Comparison of ENCODE assay signal across 11 cellular contexts in the genomic region with DNA sequence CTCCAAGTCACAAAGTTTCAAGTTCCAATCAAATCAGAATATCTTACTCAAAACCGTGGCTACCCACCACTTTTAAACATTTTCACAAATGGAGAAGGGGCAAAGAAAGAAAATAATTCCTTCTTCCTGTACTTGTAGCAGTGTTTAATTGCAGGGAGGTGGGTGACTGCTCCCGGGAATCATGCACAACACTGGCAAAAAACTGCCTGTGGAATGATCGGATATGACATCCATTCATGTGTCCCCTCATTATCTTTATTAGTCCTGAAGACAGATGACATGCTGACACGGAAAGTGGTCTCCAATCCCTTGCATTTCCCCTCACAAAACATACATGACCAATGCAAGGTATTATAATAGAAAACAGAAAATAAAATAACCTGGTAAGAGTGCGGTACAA. TPM values are rescaled to one million over a fixed set of nuclear protein-coding genes. Genes with fewer than 3 reads are reported as not detected.
A peak's percentile ranks its signal among the peaks of the same experiment; 100 is the strongest.
DNase-seq lines count a peak whose midpoint lies in the region; ATAC-seq, FAIRE-seq and TF ChIP-seq lines count a peak whose summit lies in the region.
"Had no signal": no experiment of that assay in that cellular context is flagged by ENCODE, and none has a peak within 500 bp of the region (broad histone marks: within the 10 kb centered on the region; RNA-seq: fewer than 3 reads in every experiment).

No MANE protein-coding gene starts in this region.

- POLR2A ChIA-PET in activated naive CD8-positive, alpha-beta T cell treated with anti-CD3 and anti-CD28 coated beads, Interleukin-2, amount 10 ng/mL, durations not matched to agents 7 days and 5 days (lab: Charles Lee), result no interaction called here

- peak overlapping the region; percentile 98 for H3K4me2 ChIP-seq in keratinocyte (ENCODE audit: control insufficient read depth, extremely low read depth, insufficient read depth, low read depth, low read length)

- H3K36me3 Mint-ChIP-seq in activated T-cell treated with anti-CD3 and anti-CD28 coated beads, Interleukin-2, amount 50 U/mL, for 72 hours (ENCODE audit: insufficient read depth in 2 of 2), result peaks cover 3 to 7% of the 10 kb centered on the region in 2 donors
- peaks cover 19% of the 10 kb centered on the region for H3K36me3 Mint-ChIP-seq in activated naive CD8-positive, alpha-beta T cell treated with anti-CD3 and anti-CD28 coated beads, Interleukin-2, amount 10 ng/mL, durations not matched to agents 7 days and 5 days

- dilution Hi-C loops in keratinocyte (cut with MboI; ENCODE audit: extremely low pct_ligation_motif_present, low sequenced_read_pairs), result no loop called here

- H3K9me3 ChIP-seq in keratinocyte (ENCODE audit: control insufficient read depth, low read depth, low read length), result no peaks in the 10 kb centered on the region
- H3K9me3 ChIP-seq in thoracic aorta, result no peaks in the 10 kb centered on the region

- peaks cover 60% of the 10 kb centered on the region for H3K4me1 ChIP-seq in keratinocyte (ENCODE audit: control insufficient read depth, extremely low read depth, insufficient read depth, low read length)
- H3K4me1 ChIP-seq in thoracic aorta (ENCODE audit: control insufficient read depth in 1 of 2, low read depth in 2 of 2), result peaks cover 14 to 45% of the 10 kb centered on the region in 2 donors

- DNase-seq in activated T-cell treated with anti-CD3 and anti-CD28 coated beads, Interleukin-2, amount 50 U/mL, for 72 hours, result no peak
- no peak for DNase-seq in activated T-cell treated with anti-CD3 and anti-CD28 coated beads, Interleukin-2, amount 50 U/mL, for 1 hour
- no peak for DNase-seq in activated naive CD8-positive, alpha-beta T cell treated with anti-CD3 and anti-CD28 coated beads, Interleukin-2, amount 10 ng/mL, durations not matched to agents 7 days and 5 days
- DNase-seq in keratinocyte (ENCODE audit: low read depth, low spot score) (no peak), thoracic aorta (ENCODE audit: low spot score) (no peak), H4 (ENCODE audit: low spot score) (no peak), NCI-H1048 (lab: John Stamatoyannopoulos, UW) (no peak)
- no peak for DNase-seq in central memory CD4-positive, alpha-beta T cell
- DNase-seq: amniotic stem cell, NCI-H446 had no signal

- no peaks in the 10 kb centered on the region for H3K9me1 ChIP-seq in keratinocyte (ENCODE audit: control insufficient read depth, extremely low read depth, insufficient read depth, low read length)

- no peak for FAIRE-seq in keratinocyte (lab: Jason Lieb, UNC)

- H3K36me3 ChIP-seq in keratinocyte (ENCODE audit: control insufficient read depth in 2 of 2, extremely low read depth in 1 of 2, insufficient read depth in 2 of 2, low read length in 2 of 2), result no peaks in the 10 kb centered on the region
- H3K36me3 ChIP-seq in thoracic aorta, result no peaks in the 10 kb centered on the region

- H3K27ac ChIP-seq in keratinocyte (ENCODE audit: control insufficient read depth, insufficient read depth, low read length) (peak overlapping the region; percentile 46), thoracic aorta (no peak overlapping the region)
- H3K27ac ChIP-seq: C4-2B had no signal

- H3K79me2 ChIP-seq in keratinocyte (ENCODE audit: control insufficient read depth, insufficient read depth, low read length), result peaks cover 51% of the 10 kb centered on the region

- H2AFZ ChIP-seq in keratinocyte (ENCODE audit: control insufficient read depth, low read length), result no peak overlapping the region

- no peaks in the 10 kb centered on the region for H4K20me1 ChIP-seq in keratinocyte (ENCODE audit: control insufficient read depth, extremely low read depth, insufficient read depth, low read length)

- H3K4me1 Mint-ChIP-seq in activated T-cell treated with anti-CD3 and anti-CD28 coated beads, Interleukin-2, amount 50 U/mL, for 72 hours (ENCODE audit: low read depth), result peaks cover 72% of the 10 kb centered on the region
- peaks cover 53% of the 10 kb centered on the region for H3K4me1 Mint-ChIP-seq in activated naive CD8-positive, alpha-beta T cell treated with anti-CD3 and anti-CD28 coated beads, Interleukin-2, amount 10 ng/mL, durations not matched to agents 7 days and 5 days

- H3K4me3 Mint-ChIP-seq in activated T-cell treated with anti-CD3 and anti-CD28 coated beads, Interleukin-2, amount 50 U/mL, for 72 hours, result peak overlapping the region; percentile 93 to 96
- H3K4me3 Mint-ChIP-seq in activated naive CD8-positive, alpha-beta T cell treated with anti-CD3 and anti-CD28 coated beads, Interleukin-2, amount 10 ng/mL, durations not matched to agents 7 days and 5 days, result peak overlapping the region; percentile 94

- no peak for ATAC-seq in activated T-cell treated with anti-CD3 and anti-CD28 coated beads, Interleukin-2, amount 50 U/mL, for 72 hours (replicated peaks in 1 of 2)
- ATAC-seq in activated naive CD8-positive, alpha-beta T cell treated with anti-CD3 and anti-CD28 coated beads, Interleukin-2, amount 10 ng/mL, durations not matched to agents 7 days and 5 days (ENCODE audit: low read depth), result no peak
- ATAC-seq in thoracic aorta (ENCODE audit: insufficient number of reproducible peaks, low FRiP score, low read depth), result no peak

- peak overlapping the region; percentile 83 for H3K27ac Mint-ChIP-seq in activated T-cell treated with anti-CD3 and anti-CD28 coated beads, Interleukin-2, amount 50 U/mL, for 72 hours
- no peak overlapping the region for H3K27ac Mint-ChIP-seq in activated naive CD8-positive, alpha-beta T cell treated with anti-CD3 and anti-CD28 coated beads, Interleukin-2, amount 10 ng/mL, durations not matched to agents 7 days and 5 days

- H3K9me3 Mint-ChIP-seq in activated T-cell treated with anti-CD3 and anti-CD28 coated beads, Interleukin-2, amount 50 U/mL, for 72 hours, result no peaks in the 10 kb centered on the region
- H3K9me3 Mint-ChIP-seq in activated naive CD8-positive, alpha-beta T cell treated with anti-CD3 and anti-CD28 coated beads, Interleukin-2, amount 10 ng/mL, durations not matched to agents 7 days and 5 days, result peaks cover 2% of the 10 kb centered on the region

- no peaks in the 10 kb centered on the region for H3K27me3 Mint-ChIP-seq in activated T-cell treated with anti-CD3 and anti-CD28 coated beads, Interleukin-2, amount 50 U/mL, for 72 hours (ENCODE audit: low read depth)
- H3K27me3 Mint-ChIP-seq in activated naive CD8-positive, alpha-beta T cell treated with anti-CD3 and anti-CD28 coated beads, Interleukin-2, amount 10 ng/mL, durations not matched to agents 7 days and 5 days, result no peaks in the 10 kb centered on the region

- H3K4me3 ChIP-seq in keratinocyte (ENCODE audit: control insufficient read depth in 2 of 3, extremely low read depth in 1 of 3, insufficient read depth in 2 of 3, low read depth in 1 of 3, low read length in 3 of 3), result peak overlapping the region; percentile 72 to 98 (median 93)
- H3K4me3 ChIP-seq in thoracic aorta, result peak overlapping the region; percentile 87

- TF ChIP-seq CTCF in keratinocyte (optimal IDR thresholded peaks at IDR 0.05 in 1 of 3, IDR thresholded peaks at IDR 0.05 in 1 of 3, conservative IDR thresholded peaks at IDR 0.05 in 1 of 3; ENCODE audit: extremely low read depth in 1 of 3, insufficient read depth in 2 of 3, low read length in 3 of 3) (no peak), thoracic aorta (IDR thresholded peaks at IDR 0.05) (no peak)

- H3K9ac ChIP-seq in keratinocyte (ENCODE audit: control insufficient read depth, extremely low read depth, insufficient read depth, low read length), result peak overlapping the region; percentile 60

- H3K27me3 ChIP-seq in keratinocyte (ENCODE audit: control insufficient read depth, extremely low read depth, insufficient read depth, low read length) (no peaks in the 10 kb centered on the region), thoracic aorta (replicated peaks; ENCODE audit: insufficient read depth) (no peaks in the 10 kb centered on the region)

RNA-seq across cellular contexts. Expression of gene TSPAN5, which starts 2.0 kb away (rescaled TPM):
- 10 to 100 TPM; 19.6 to 22.9 TPM for total RNA-seq in activated T-cell treated with anti-CD3 and anti-CD28 coated beads, Interleukin-2, amount 50 U/mL, for 72 hours
- total RNA-seq in activated naive CD8-positive, alpha-beta T cell treated with anti-CD3 and anti-CD28 coated beads, Interleukin-2, amount 10 ng/mL, durations not matched to agents 7 days and 5 days, result 10 to 100 TPM; 19.8 to 21.4 TPM
- 28.0 to 45.5 TPM (median 45.0 TPM) in 3 replicates for polyA plus RNA-seq in keratinocyte
- polyA plus RNA-seq in keratinocyte (2011; ENCODE audit: low read depth), result 4.8 TPM
- 20.1 and 29.1 TPM in 2 replicates for polyA plus RNA-seq in keratinocyte (2011; cell fraction: cytosol; rRNA removed)
- 35.0 and 36.3 TPM in 2 replicates for polyA plus RNA-seq in keratinocyte (2011; cell fraction: nucleus; rRNA removed)
- 11.1 and 33.6 TPM in 2 replicates for polyA plus RNA-seq in keratinocyte (2012; ENCODE audit: low replicate concordance)
- 26.0 to 43.1 TPM (median 28.7 TPM) in 3 replicates for polyA minus RNA-seq in keratinocyte
- polyA minus RNA-seq in keratinocyte (2011; cell fraction: cytosol; rRNA and poly(A)+ RNA removed), result 25.5 TPM
- 22.2 and 39.9 TPM in 2 replicates for polyA minus RNA-seq in keratinocyte (2011; cell fraction: nucleus; rRNA and poly(A)+ RNA removed)
- 10 to 100 TPM in 1 of 2 donors, 1 to 10 TPM in 1; 7.7 to 11.4 TPM for total RNA-seq in thoracic aorta
- total RNA-seq in H4 (2014; rRNA removed; shearing (Covaris generic)), result 4.3 and 6.7 TPM in 2 replicates
